10 cellular contexts compared by ENCODE assay signal in genomic region chr15:62886431-62887071, GRCh38.
DNase-seq lines count a peak whose midpoint lies in the region; ATAC-seq and TF ChIP-seq lines count a peak whose summit lies in the region.
"Had no signal": no experiment of that assay in that cellular context is flagged by ENCODE, and none has a peak within 500 bp of the region (broad histone marks: within the 10 kb centered on the region; RNA-seq: fewer than 3 reads in every experiment).

No MANE protein-coding gene starts in this region.

- intact Hi-C loops in ascending aorta (cut with DNase I): no loop called here

- H3K27ac Mint-ChIP-seq in stimulated activated naive CD8-positive, alpha-beta T cell treated with anti-CD3 and anti-CD28 coated beads, Interleukin-15, amount 100 ng/mL, for 72 hours: no peak overlapping the region
- H3K27ac Mint-ChIP-seq: activated naive CD8-positive, alpha-beta T cell treated with anti-CD3 and anti-CD28 coated beads, Interleukin-2, amount 10 ng/mL, durations not matched to agents 7 days and 5 days had no signal

- no peaks in the 10 kb centered on the region for H3K79me2 ChIP-seq in SK-N-SH (ENCODE audit: insufficient read depth)

- H3K4me1 ChIP-seq in SK-N-SH (ENCODE audit: control insufficient read depth in 1 of 2, insufficient read depth in 2 of 2, low read depth in 1 of 2, low read length in 1 of 2): peaks cover 30 to 37% of the 10 kb centered on the region in 2 experiments
- H3K4me1 ChIP-seq in ascending aorta: no peaks in the 10 kb centered on the region

- H3K36me3 ChIP-seq in SK-N-SH (replicated peaks in 1 of 2; ENCODE audit: control insufficient read depth in 1 of 2, insufficient read depth in 2 of 2, low read length in 1 of 2) (no peaks in the 10 kb centered on the region), ascending aorta (no peaks in the 10 kb centered on the region)

- CTCF ChIA-PET in SK-N-SH (lab: Yijun Ruan, JAX): interaction anchor here (1.2 to 2.6 kb wide), 5 partner anchors 14 to 208 kb away, joined by 3 to 9 read pairs (median 6); no protein-coding TSS in a partner anchor

- H2AFZ ChIP-seq in SK-N-SH (ENCODE audit: low read depth): peak overlapping the region; percentile 66

- POLR2A ChIA-PET in SK-N-SH (lab: Yijun Ruan, JAX): no interaction called here

- H3K27me3 ChIP-seq in SK-N-SH (ENCODE audit: insufficient read depth): no peaks in the 10 kb centered on the region
- no peaks in the 10 kb centered on the region for H3K27me3 ChIP-seq in ascending aorta

- peaks cover 42% of the 10 kb centered on the region for H3F3A ChIP-seq in SK-N-SH (replicated peaks; ENCODE audit: insufficient read depth)

- no peak; a peak in 1 of 4 replicates for TF ChIP-seq EP300 in SK-N-SH (IDR thresholded peaks at IDR 0.05; ENCODE audit: borderline replicate concordance in 1 of 2, low read depth in 1 of 2, low read length in 1 of 2)

- H3K4me3 ChIP-seq in SK-N-SH (ENCODE audit: low read depth in 2 of 2, low read length in 1 of 2) (peak overlapping the region; percentile 10 to 56; a peak in 3 of 4 replicates), ascending aorta (no peak overlapping the region)

- WGBS in SK-N-SH (ENCODE audit: low lambda C conversion rate): 27% methylated on average over 13 of the region's 13 CpGs

- H3K4me3 Mint-ChIP-seq in stimulated activated naive CD8-positive, alpha-beta T cell treated with anti-CD3 and anti-CD28 coated beads, Interleukin-15, amount 100 ng/mL, for 72 hours: no peak overlapping the region
- H3K4me3 Mint-ChIP-seq: activated naive CD8-positive, alpha-beta T cell treated with anti-CD3 and anti-CD28 coated beads, Interleukin-2, amount 10 ng/mL, durations not matched to agents 7 days and 5 days had no signal

- TF ChIP-seq RAD21 in SK-N-SH (IDR thresholded peaks at IDR 0.05; ENCODE audit: low read length): no peak

- H3K9me3 ChIP-seq in SK-N-SH (no peaks in the 10 kb centered on the region), ascending aorta (no peaks in the 10 kb centered on the region)

- H3K4me2 ChIP-seq in SK-N-SH: peak overlapping the region; percentile 78

- no peak for ATAC-seq in HG03432 (IDR thresholded peaks at IDR 0.05; ENCODE audit: unreplicated experiment)
- ATAC-seq in stimulated activated naive CD8-positive, alpha-beta T cell treated with anti-CD3 and anti-CD28 coated beads, Interleukin-15, amount 100 ng/mL, for 72 hours: no peak

- no peaks in the 10 kb centered on the region for H3K9me2 ChIP-seq in SK-N-SH

- peaks cover 42% of the 10 kb centered on the region for H3K27me3 Mint-ChIP-seq in stimulated activated naive CD8-positive, alpha-beta T cell treated with anti-CD3 and anti-CD28 coated beads, Interleukin-15, amount 100 ng/mL, for 72 hours

- H4K20me1 ChIP-seq in SK-N-SH (ENCODE audit: insufficient read depth): no peaks in the 10 kb centered on the region

- peak overlapping the region; percentile 79 for H3K9ac ChIP-seq in SK-N-SH

- TF ChIP-seq CTCF in SK-N-SH (IDR thresholded peaks at IDR 0.05) (no peak), ascending aorta (IDR thresholded peaks at IDR 0.05) (no peak)

- DNase-seq in ELR (ENCODE audit: low read depth): peak; percentile 47
- no peak for DNase-seq in SK-N-SH
- DNase-seq in glomerular visceral epithelial cell (ENCODE audit: extremely low spot score): peak; percentile 52
- DNase-seq in putamen (ENCODE audit: low spot score): peak; percentile 6
- DNase-seq in ascending aorta (ENCODE audit: low spot score in 2 of 2): no peak
- no peak for DNase-seq in GDM1 (lab: John Stamatoyannopoulos, UW)
- no peak for DNase-seq in stimulated activated naive CD8-positive, alpha-beta T cell treated with anti-CD3 and anti-CD28 coated beads, Interleukin-15, amount 100 ng/mL, for 72 hours
- DNase-seq: activated naive CD8-positive, alpha-beta T cell treated with anti-CD3 and anti-CD28 coated beads, Interleukin-2, amount 10 ng/mL, durations not matched to agents 7 days and 5 days; T1000 had no signal

- no peaks in the 10 kb centered on the region for H3K9me3 Mint-ChIP-seq in stimulated activated naive CD8-positive, alpha-beta T cell treated with anti-CD3 and anti-CD28 coated beads, Interleukin-15, amount 100 ng/mL, for 72 hours
- H3K9me3 Mint-ChIP-seq: activated naive CD8-positive, alpha-beta T cell treated with anti-CD3 and anti-CD28 coated beads, Interleukin-2, amount 10 ng/mL, durations not matched to agents 7 days and 5 days had no signal

- no peaks in the 10 kb centered on the region for H3K4me1 Mint-ChIP-seq in stimulated activated naive CD8-positive, alpha-beta T cell treated with anti-CD3 and anti-CD28 coated beads, Interleukin-15, amount 100 ng/mL, for 72 hours
- H3K4me1 Mint-ChIP-seq: activated naive CD8-positive, alpha-beta T cell treated with anti-CD3 and anti-CD28 coated beads, Interleukin-2, amount 10 ng/mL, durations not matched to agents 7 days and 5 days had no signal

- peak overlapping the region; percentile 89 to 97 for H3K27ac ChIP-seq in SK-N-SH (ENCODE audit: low read depth in 2 of 2, low read length in 1 of 2)
- H3K27ac ChIP-seq in ascending aorta: no peak overlapping the region

TF ChIP-seq in SK-N-SH, 30 proteins besides CTCF, POLR2A, EP300 and RAD21:
- TF ChIP-seq TEAD4 (IDR thresholded peaks at IDR 0.05; ENCODE audit: borderline replicate concordance, insufficient read depth): no peak
- no peak for TF ChIP-seq MAX (IDR thresholded peaks at IDR 0.05; ENCODE audit: low read depth)
- TF ChIP-seq NFIC (IDR thresholded peaks at IDR 0.05; ENCODE audit: borderline replicate concordance): 0 out of 2 replicates have a peak, but pooled peaks have one; percentile 10
- TF ChIP-seq JUND (IDR thresholded peaks at IDR 0.05): no peak
- TF ChIP-seq YY1 (IDR thresholded peaks at IDR 0.05; ENCODE audit: low read depth): no peak
- TF ChIP-seq, protein P1, sequence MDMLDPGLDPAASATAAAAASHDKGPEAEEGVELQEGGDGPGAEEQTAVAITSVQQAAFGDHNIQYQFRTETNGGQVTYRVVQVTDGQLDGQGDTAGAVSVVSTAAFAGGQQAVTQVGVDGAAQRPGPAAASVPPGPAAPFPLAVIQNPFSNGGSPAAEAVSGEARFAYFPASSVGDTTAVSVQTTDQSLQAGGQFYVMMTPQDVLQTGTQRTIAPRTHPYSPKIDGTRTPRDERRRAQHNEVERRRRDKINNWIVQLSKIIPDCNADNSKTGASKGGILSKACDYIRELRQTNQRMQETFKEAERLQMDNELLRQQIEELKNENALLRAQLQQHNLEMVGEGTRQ (IDR thresholded peaks at IDR 0.05; ENCODE audit: borderline replicate concordance, low read depth, low read length): no peak

Comparison
In these comparisons a context has a peak if more than half of its experiments do, and no peak if none do; other contexts are left out.
1. DNase-seq: peak in ELR (single experiment), glomerular visceral epithelial cell (single experiment) and putamen (single experiment); none in SK-N-SH (single experiment), ascending aorta (0 of 2), GDM1 (single experiment) and stimulated activated naive CD8-positive, alpha-beta T cell treated with anti-CD3 and anti-CD28 coated beads, Interleukin-15, amount 100 ng/mL, for 72 hours (0 of 2).
2. H3K27ac ChIP-seq: peak in SK-N-SH (2 of 2); none in ascending aorta (0 of 2).
3. H3K4me3 ChIP-seq: peak in SK-N-SH (2 of 2); none in ascending aorta (0 of 2).